In genomic region chr7:104983620-104984539, GRCh38 we compare ENCODE assay signal across 8 cellular contexts. TPM values are rescaled to one million over a fixed set of nuclear protein-coding genes. Genes with fewer than 3 reads are reported as not detected.
DNase-seq lines count a peak whose midpoint lies in the region; ATAC-seq lines count a peak whose summit lies in the region.

No MANE protein-coding gene starts in this region.

- peak overlapping the region; percentile 98 for H3K9ac ChIP-seq in mesenchymal stem cell (ENCODE audit: low read length)

- H3K4me1 ChIP-seq in CD4-positive, CD25-positive, alpha-beta regulatory T cell (ENCODE audit: control insufficient read depth, insufficient read depth, low read length, poor library complexity, severe bottlenecking), result peaks cover 45% of the 10 kb centered on the region
- H3K4me1 ChIP-seq in mesenchymal stem cell (ENCODE audit: control insufficient read depth, insufficient read depth, low read depth, low read length), result peaks cover 12% of the 10 kb centered on the region

- peaks cover 4% of the 10 kb centered on the region for H3K79me1 ChIP-seq in mesenchymal stem cell (replicated peaks; ENCODE audit: low read length, poor library complexity, severe bottlenecking)

- H3K18ac ChIP-seq in mesenchymal stem cell (ENCODE audit: low read depth in 1 of 2, low read length in 2 of 2), result peak overlapping the region; percentile 91 to 92

- H2BK12ac ChIP-seq in mesenchymal stem cell (ENCODE audit: low read length in 2 of 2), result peak overlapping the region in 1 of 2 experiments; percentile 47

- H3K14ac ChIP-seq in mesenchymal stem cell (ENCODE audit: low read length in 2 of 2), result peak overlapping the region in 1 of 2 experiments; percentile 39

- peak overlapping the region; percentile 91 for H3K4me2 ChIP-seq in mesenchymal stem cell (ENCODE audit: low read length, poor library complexity, severe bottlenecking)

- peak overlapping the region; percentile 75 to 92 for H3K4ac ChIP-seq in mesenchymal stem cell (ENCODE audit: low read depth in 1 of 2, low read length in 2 of 2)

- WGBS in mesenchymal stem cell, result 9% methylated on average over 60 of the region's 62 CpGs

- POLR2A ChIA-PET in activated CD8-positive, alpha-beta T cell treated with anti-CD3 and anti-CD28 coated beads, Interleukin-2, amount 10 ng/mL, durations not matched to agents 7 days and 5 days (lab: Charles Lee), result interaction anchor here (0.5 to 10.9 kb wide), 14 partner anchors 17 to 693 kb away, joined by 3 to 373 read pairs (median 4); partner anchors contain the start of gene KMT2E

- H3K27ac ChIP-seq in CD4-positive, CD25-positive, alpha-beta regulatory T cell (ENCODE audit: insufficient read depth, low read length, poor library complexity, severe bottlenecking), result peak overlapping the region; percentile 98
- peak overlapping the region; percentile 99 for H3K27ac ChIP-seq in mesenchymal stem cell (ENCODE audit: low read length, poor library complexity, severe bottlenecking)

- H4K8ac ChIP-seq in mesenchymal stem cell (ENCODE audit: low read length), result peak overlapping the region; percentile 97

- no peaks in the 10 kb centered on the region for H3K27me3 Mint-ChIP-seq in CD4-positive, CD25-positive, alpha-beta regulatory T cell
- H3K27me3 Mint-ChIP-seq in activated CD8-positive, alpha-beta T cell treated with anti-CD3 and anti-CD28 coated beads, Interleukin-2, amount 10 ng/mL, durations not matched to agents 7 days and 5 days (ENCODE audit: low read depth), result no peaks in the 10 kb centered on the region

- CTCF ChIA-PET in activated CD8-positive, alpha-beta T cell treated with anti-CD3 and anti-CD28 coated beads, Interleukin-2, amount 10 ng/mL, durations not matched to agents 7 days and 5 days (lab: Charles Lee), result interaction anchor here (0.6 to 7.5 kb wide), 25 partner anchors 9 to 605 kb away, joined by 3 to 86 read pairs (median 4); partner anchors contain the start of genes KMT2E and RINT1

- peak; percentile 77 to 92 (median 85) for DNase-seq in CD4-positive, CD25-positive, alpha-beta regulatory T cell
- DNase-seq in NCI-H82 (lab: John Stamatoyannopoulos, UW), result peak; percentile 97
- peak; percentile 89 for DNase-seq in activated CD8-positive, alpha-beta T cell treated with anti-CD3 and anti-CD28 coated beads, Interleukin-2, amount 10 ng/mL, durations not matched to agents 7 days and 5 days
- peak; percentile 70 for DNase-seq in effector CD8-positive, alpha-beta T cell (lab: John Stamatoyannopoulos, UW)
- DNase-seq in mesenchymal stem cell, result peak; percentile 93
- peak; percentile 69 for DNase-seq in stimulated activated CD8-positive, alpha-beta memory T cell treated with anti-CD3 and anti-CD28 coated beads, Interleukin-12 subunit alpha, Interleukin-12 subunit beta, amount 100 ng/mL, for 4 hours (ENCODE audit: low read depth)

- H3K4me1 Mint-ChIP-seq in CD4-positive, CD25-positive, alpha-beta regulatory T cell, result peaks cover 37 to 72% (median 51%) of the 10 kb centered on the region in 4 donors
- H3K4me1 Mint-ChIP-seq in activated CD8-positive, alpha-beta T cell treated with anti-CD3 and anti-CD28 coated beads, Interleukin-2, amount 10 ng/mL, durations not matched to agents 7 days and 5 days (ENCODE audit: low read depth), result peaks cover 69% of the 10 kb centered on the region

- peak overlapping the region in 1 of 2 experiments; percentile 56 for H3K23ac ChIP-seq in mesenchymal stem cell (ENCODE audit: low read length in 2 of 2)

- H3K4me3 ChIP-seq in CD4-positive, CD25-positive, alpha-beta regulatory T cell (ENCODE audit: low read depth, low read length), result peak overlapping the region; percentile 94
- peak overlapping the region; percentile 68 to 81 for H3K4me3 ChIP-seq in mesenchymal stem cell (ENCODE audit: insufficient read depth in 1 of 2, low read depth in 1 of 2, low read length in 2 of 2)

- peak overlapping the region; percentile 93 to 100 (median 98) for H3K4me3 Mint-ChIP-seq in CD4-positive, CD25-positive, alpha-beta regulatory T cell
- peak overlapping the region; percentile 100 for H3K4me3 Mint-ChIP-seq in activated CD8-positive, alpha-beta T cell treated with anti-CD3 and anti-CD28 coated beads, Interleukin-2, amount 10 ng/mL, durations not matched to agents 7 days and 5 days

- peak overlapping the region; percentile 92 for H2AK5ac ChIP-seq in mesenchymal stem cell (ENCODE audit: low read length, severe bottlenecking)

- H3K9me3 Mint-ChIP-seq in CD4-positive, CD25-positive, alpha-beta regulatory T cell, result no peaks in the 10 kb centered on the region
- no peaks in the 10 kb centered on the region for H3K9me3 Mint-ChIP-seq in activated CD8-positive, alpha-beta T cell treated with anti-CD3 and anti-CD28 coated beads, Interleukin-2, amount 10 ng/mL, durations not matched to agents 7 days and 5 days (ENCODE audit: insufficient read depth)

- H3K27ac Mint-ChIP-seq in CD4-positive, CD25-positive, alpha-beta regulatory T cell, result peak overlapping the region in 2 of 3 donors; percentile 100
- H3K27ac Mint-ChIP-seq in activated CD8-positive, alpha-beta T cell treated with anti-CD3 and anti-CD28 coated beads, Interleukin-2, amount 10 ng/mL, durations not matched to agents 7 days and 5 days, result peak overlapping the region; percentile 100

- peak; percentile 88 for ATAC-seq in CD4-positive, CD25-positive, alpha-beta regulatory T cell (ENCODE audit: low read depth in 2 of 2)
- ATAC-seq in GM19328 (IDR thresholded peaks at IDR 0.05; ENCODE audit: unreplicated experiment) (peak; percentile 89), HG03469 (IDR thresholded peaks at IDR 0.05; ENCODE audit: unreplicated experiment) (peak; percentile 63)
- ATAC-seq in activated CD8-positive, alpha-beta T cell treated with anti-CD3 and anti-CD28 coated beads, Interleukin-2, amount 10 ng/mL, durations not matched to agents 7 days and 5 days, result peak; percentile 92

- no peak overlapping the region for H2AFZ ChIP-seq in mesenchymal stem cell (ENCODE audit: low read depth, low read length)

- H2BK5ac ChIP-seq in mesenchymal stem cell (ENCODE audit: low read depth, low read length, poor library complexity, severe bottlenecking), result peak overlapping the region; percentile 98

- peak overlapping the region; percentile 92 for H2BK120ac ChIP-seq in mesenchymal stem cell (ENCODE audit: low read depth, low read length)

- H3K27me3 ChIP-seq in CD4-positive, CD25-positive, alpha-beta regulatory T cell (ENCODE audit: control insufficient read depth, insufficient read depth, low read length), result no peaks in the 10 kb centered on the region
- no peaks in the 10 kb centered on the region for H3K27me3 ChIP-seq in mesenchymal stem cell (ENCODE audit: control insufficient read depth in 1 of 2, insufficient read depth in 1 of 2, low read length in 2 of 2)

- peak overlapping the region; percentile 88 for H4K91ac ChIP-seq in mesenchymal stem cell (ENCODE audit: low read length)

- H3K36me3 ChIP-seq in CD4-positive, CD25-positive, alpha-beta regulatory T cell (ENCODE audit: control insufficient read depth, insufficient read depth, low read length), result peaks cover 2% of the 10 kb centered on the region
- peaks cover 6 to 39% of the 10 kb centered on the region in 2 experiments for H3K36me3 ChIP-seq in mesenchymal stem cell (ENCODE audit: control insufficient read depth in 1 of 2, insufficient read depth in 2 of 2, low read depth in 1 of 2, low read length in 2 of 2)

- H3K36me3 Mint-ChIP-seq in CD4-positive, CD25-positive, alpha-beta regulatory T cell, result no peaks in the 10 kb centered on the region
- peaks cover 34% of the 10 kb centered on the region for H3K36me3 Mint-ChIP-seq in activated CD8-positive, alpha-beta T cell treated with anti-CD3 and anti-CD28 coated beads, Interleukin-2, amount 10 ng/mL, durations not matched to agents 7 days and 5 days (ENCODE audit: low read depth)

- H3K9me3 ChIP-seq in CD4-positive, CD25-positive, alpha-beta regulatory T cell (ENCODE audit: control insufficient read depth in 2 of 2, low read length in 2 of 2), result no peaks in the 10 kb centered on the region
- no peaks in the 10 kb centered on the region for H3K9me3 ChIP-seq in mesenchymal stem cell (ENCODE audit: control insufficient read depth, low read length)

- peak overlapping the region; percentile 62 for H2BK15ac ChIP-seq in mesenchymal stem cell (ENCODE audit: low read depth, poor library complexity, severe bottlenecking)

RNA-seq across cellular contexts. Expression of gene KMT2E, which starts 30.1 kb away (rescaled TPM):
- total RNA-seq in CD4-positive, CD25-positive, alpha-beta regulatory T cell, result 360 TPM
- 100 to 1,000 TPM; 146 to 197 (median 177) TPM for polyA plus RNA-seq in CD4-positive, CD25-positive, alpha-beta regulatory T cell
- total RNA-seq in activated CD8-positive, alpha-beta T cell treated with anti-CD3 and anti-CD28 coated beads, Interleukin-2, amount 10 ng/mL, durations not matched to agents 7 days and 5 days, result 100 to 1,000 TPM in 1 of 2 experiments, 10 to 100 TPM in 1; 95.1 to 105 TPM
- 37.5 TPM for polyA plus RNA-seq in mesenchymal stem cell (2013, experiment 1 of 2)
- 35.8 TPM for polyA plus RNA-seq in mesenchymal stem cell (2013, experiment 2 of 2)

Comparison
In these comparisons a context has a peak if more than half of its experiments do, and no peak if none do; other contexts are left out.
1. Peak in every context shown above with its lines: DNase-seq, ATAC-seq, H3K4me3 ChIP-seq and H3K27ac ChIP-seq.